1 cellular context compared by ENCODE assay signal in the genomic region with DNA sequence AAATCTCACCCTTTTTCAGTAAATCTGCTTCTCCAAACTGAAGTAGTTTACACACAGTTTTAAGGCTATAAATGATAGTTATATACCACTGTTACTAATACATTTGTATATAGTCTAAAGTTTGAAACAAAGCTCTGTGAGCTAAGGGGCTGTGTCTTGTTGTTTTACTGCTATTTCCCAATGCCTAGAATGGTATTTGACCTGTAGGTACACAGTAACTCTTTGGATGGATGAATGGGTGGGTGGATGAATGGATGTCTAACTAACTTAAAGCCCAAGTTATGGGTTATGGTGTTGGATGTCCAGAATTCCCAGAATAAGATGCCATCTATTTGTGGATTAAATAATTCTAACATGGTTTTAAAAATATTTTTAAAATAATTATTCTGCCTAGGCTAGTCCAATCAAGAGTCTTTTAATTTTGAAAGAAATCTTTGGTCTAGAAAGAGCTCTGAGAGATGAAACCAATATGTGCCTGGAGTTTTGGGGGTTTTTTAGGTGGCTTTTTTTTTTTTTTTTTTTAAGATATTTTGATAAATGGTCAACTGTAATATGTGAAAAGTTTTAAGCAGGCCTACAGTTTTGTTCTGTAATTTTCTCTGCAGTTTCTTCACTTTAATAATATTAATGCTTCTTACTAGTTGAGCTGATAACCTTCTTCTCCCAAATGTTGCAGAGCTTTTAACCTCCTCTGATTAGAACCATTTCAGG.
TF ChIP-seq lines count a peak whose summit lies in the region.

No MANE protein-coding gene starts in this region.

TF ChIP-seq in WTC11, 78 proteins besides CTCF, POLR2A, EP300 and RAD21:
- TF ChIP-seq GABPB1 (CRISPR knock-in tag; IDR thresholded peaks at IDR 0.05), result no peak
